In the genomic region with DNA sequence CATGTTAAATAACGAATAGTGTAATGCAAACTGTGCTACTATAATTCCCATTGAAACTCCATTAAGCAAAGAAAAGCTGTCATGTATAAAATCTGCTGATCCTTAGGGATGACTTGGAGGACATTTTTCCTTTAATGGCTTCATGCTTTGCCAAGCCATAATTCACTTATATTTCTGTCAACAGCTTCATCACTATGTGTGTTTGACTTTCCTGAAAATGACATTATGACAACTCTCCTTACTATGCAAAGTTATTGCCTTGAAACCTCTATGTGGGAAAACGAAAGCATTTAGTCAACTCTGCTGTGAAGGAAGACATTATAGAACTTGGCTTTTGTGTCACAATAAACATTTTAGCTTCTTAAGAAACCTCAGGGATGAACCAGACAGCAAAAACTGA, we compare ENCODE assay signal across 19 cellular contexts.
A peak's percentile ranks its signal among the peaks of the same experiment; 100 is the strongest.
DNase-seq lines count a peak whose midpoint lies in the region; ATAC-seq, FAIRE-seq and TF ChIP-seq lines count a peak whose summit lies in the region.
"Had no signal": no experiment of that assay in that cellular context is flagged by ENCODE, and none has a peak within 500 bp of the region (broad histone marks: within the 10 kb centered on the region; RNA-seq: fewer than 3 reads in every experiment).

No MANE protein-coding gene starts in this region.

- no peaks in the 10 kb centered on the region for H3K79me2 ChIP-seq in PC-9 (ENCODE audit: low read depth)

- H3K4me3 ChIP-seq in GM12865 (ENCODE audit: low read depth, low read length) (no peak overlapping the region), PC-9 (no peak overlapping the region)
- H3K4me3 ChIP-seq: BLaER1 treated with 17β-estradiol and CSF1 and Interleukin-3, amounts not matched to agents 10 nM and 100 nM; GM12878; GM23248 had no signal

- H3K27me3 ChIP-seq in PC-9 (ENCODE audit: insufficient read depth, low read depth), result no peaks in the 10 kb centered on the region
- H3K27me3 ChIP-seq: BLaER1 treated with 17β-estradiol and CSF1 and Interleukin-3, amounts not matched to agents 10 nM and 100 nM had no signal

- POLR2A ChIA-PET in PC-9 (lab: Charles Lee; ENCODE audit: unreplicated experiment), result no interaction called here

- FAIRE-seq in islet of Langerhans (lab: Jason Lieb, UNC), result peak; percentile 17
- FAIRE-seq: GM12878, GM18507, H54 had no signal

- intact Hi-C loops in PC-9 (cut with micrococcal nuclease; ENCODE audit: unreplicated experiment), result no loop called here

- DNase-seq in GM12865 (ENCODE audit: low read depth) (peak; percentile 10), M059J (ENCODE audit: low read depth) (peak; percentile 0), PC-9 (no peak), NCI-H510A (lab: John Stamatoyannopoulos, UW) (no peak), UCSD-AML1 (lab: John Stamatoyannopoulos, UW; ENCODE audit: unreplicated experiment) (no peak)
- DNase-seq: ACHN; CD4-positive, CD25-positive, alpha-beta regulatory T cell; DMS53; GF-D8; GM23248; IMR-90 had no signal

- CTCF ChIA-PET in PC-9 (lab: Charles Lee), result no interaction called here

- H3K9me2 ChIP-seq in PC-9 (ENCODE audit: insufficient read depth), result no peaks in the 10 kb centered on the region

- H3K27ac ChIP-seq in PC-9, result no peak overlapping the region
- H3K27ac ChIP-seq: 22Rv1; BLaER1 treated with 17β-estradiol and CSF1 and Interleukin-3, amounts not matched to agents 10 nM and 100 nM; GM23248 had no signal

- H3K9me3 ChIP-seq in PC-9 (ENCODE audit: insufficient read depth, low read depth), result no peaks in the 10 kb centered on the region
- H3K9me3 ChIP-seq: BLaER1 treated with 17β-estradiol and CSF1 and Interleukin-3, amounts not matched to agents 10 nM and 100 nM had no signal

- H3F3A ChIP-seq in PC-9 (ENCODE audit: insufficient read depth, low read depth), result no peaks in the 10 kb centered on the region

- no TSS peak for BruUV-seq in PC-9 (replicated peaks; lab: Mats Ljungman, UMichigan)

- no peaks in the 10 kb centered on the region for H4K20me1 ChIP-seq in PC-9 (ENCODE audit: insufficient read depth)
- H4K20me1 ChIP-seq: BLaER1 treated with 17β-estradiol and CSF1 and Interleukin-3, amounts not matched to agents 10 nM and 100 nM had no signal

- no peaks in the 10 kb centered on the region for H3K36me3 ChIP-seq in PC-9 (ENCODE audit: low read depth)
- H3K36me3 ChIP-seq: BLaER1 treated with 17β-estradiol and CSF1 and Interleukin-3, amounts not matched to agents 10 nM and 100 nM had no signal

- ATAC-seq in HG02970 (IDR thresholded peaks at IDR 0.05; ENCODE audit: low FRiP score, unreplicated experiment) (no peak), GM19023 (IDR thresholded peaks at IDR 0.05; ENCODE audit: unreplicated experiment) (no peak)
- ATAC-seq: GM12878 had no signal

- no peak overlapping the region for H3K4me2 ChIP-seq in PC-9
- H3K4me2 ChIP-seq: BLaER1 treated with 17β-estradiol and CSF1 and Interleukin-3, amounts not matched to agents 10 nM and 100 nM had no signal

- H2AFZ ChIP-seq in PC-9, result peak overlapping the region; percentile 27; the same call in 1 of the 2 replicates
- H2AFZ ChIP-seq: GM23248 had no signal

- H3K4me1 ChIP-seq in PC-9 (replicated peaks; ENCODE audit: insufficient read depth), result no peaks in the 10 kb centered on the region
- H3K4me1 ChIP-seq: BLaER1 treated with 17β-estradiol and CSF1 and Interleukin-3, amounts not matched to agents 10 nM and 100 nM had no signal

- TF ChIP-seq CTCF in GM12865 (IDR thresholded peaks at IDR 0.05; ENCODE audit: insufficient read depth, low read depth, low read length, missing control alignments), result no peak
- TF ChIP-seq CTCF in PC-9 (conservative IDR thresholded peaks at IDR 0.05), result no peak

Comparison
In these comparisons a context has a peak if more than half of its experiments do, and no peak if none do; other contexts are left out.
1. DNase-seq: peak in GM12865 (single experiment) and M059J (single experiment); none in PC-9 (0 of 2), NCI-H510A (single experiment) and UCSD-AML1 (single experiment).